ENCODE assay signal across 9 cellular contexts in genomic region chr14:69822456-69822855, GRCh38. TPM values are rescaled to one million over a fixed set of nuclear protein-coding genes. Genes with fewer than 3 reads are reported as not detected.
"Had no signal": no experiment of that assay in that cellular context is flagged by ENCODE, and none has a peak within 500 bp of the region (broad histone marks: within the 10 kb centered on the region; RNA-seq: fewer than 3 reads in every experiment).

No MANE protein-coding gene starts in this region.

- H3K4me3 ChIP-seq: K562 had no signal

- FAIRE-seq: HepG2, K562 had no signal

- H3K27ac ChIP-seq: HL-60 had no signal

- DNase-seq: IMR-90, KBM-7, KG1 had no signal

- ATAC-seq: HepG2, K562 had no signal

RNA-seq across cellular contexts. Expression of gene SLC10A1, which starts 25.4 kb away (rescaled TPM):
- total RNA-seq: HepG2, HT-29, HT1080, IMR-90, K562 had no signal
- polyA plus RNA-seq: IgD-negative memory B cell, K562 had no signal

RNA-seq across cellular contexts. Expression of gene SMOC1, which starts 56.8 kb away (rescaled TPM):
- total RNA-seq: HT-29 had no signal
- polyA plus RNA-seq: IgD-negative memory B cell, K562 had no signal
